Comparison of ENCODE assay signal across 20 cellular contexts in the genomic region with DNA sequence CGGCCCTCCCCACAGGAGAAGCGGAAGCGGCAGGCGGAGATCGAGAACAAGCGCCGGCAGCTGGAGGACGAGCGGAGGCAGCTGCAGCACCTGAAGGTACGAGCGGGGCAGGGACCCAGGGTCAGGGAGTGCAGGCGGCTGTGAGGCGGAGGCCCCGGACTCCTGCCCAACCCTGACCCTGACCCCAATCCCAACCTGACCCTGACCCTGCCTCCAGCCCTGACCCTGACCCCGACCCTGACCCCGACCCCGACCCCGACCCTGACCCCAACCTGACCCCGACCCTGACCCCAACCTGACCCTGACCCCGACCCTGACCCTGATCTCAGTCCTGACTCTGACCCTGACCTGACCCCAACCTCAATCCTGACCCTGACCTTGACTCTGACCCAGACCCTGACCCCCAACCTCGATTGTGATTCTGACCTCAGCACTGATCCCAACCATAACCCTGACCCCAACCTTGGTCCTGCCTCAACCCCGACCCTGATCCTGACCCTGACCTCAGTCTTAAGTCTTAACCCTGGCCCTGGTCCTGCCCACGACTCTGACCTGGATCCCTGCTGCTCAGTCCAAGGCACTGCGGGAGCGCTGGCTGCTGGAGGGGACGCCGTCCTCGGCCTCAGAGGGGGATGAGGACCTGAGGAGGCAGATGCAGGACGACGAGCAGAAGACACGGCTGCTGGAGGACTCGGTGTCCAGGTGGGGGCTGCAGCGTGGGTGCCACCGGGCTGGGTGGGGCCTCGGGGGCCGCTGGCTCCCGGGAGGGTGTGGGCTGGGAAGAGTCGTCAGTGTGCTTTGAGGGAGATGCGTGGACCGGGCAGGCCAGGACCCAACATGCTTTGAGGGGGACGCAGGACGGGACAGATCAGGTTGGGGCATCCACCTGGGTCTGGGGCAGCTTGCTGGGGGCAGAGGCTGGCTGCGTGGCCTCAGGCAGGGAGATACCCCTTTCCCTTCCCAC. TPM values are rescaled to one million over a fixed set of nuclear protein-coding genes. Genes with fewer than 3 reads are reported as not detected.
DNase-seq lines count a peak whose midpoint lies in the region; ATAC-seq, FAIRE-seq and TF ChIP-seq lines count a peak whose summit lies in the region.
"Had no signal": no experiment of that assay in that cellular context is flagged by ENCODE, and none has a peak within 500 bp of the region (broad histone marks: within the 10 kb centered on the region; RNA-seq: fewer than 3 reads in every experiment).

No MANE protein-coding gene starts in this region.

- no TSS peak for BruUV-seq in GM12878 (replicated peaks; lab: Mats Ljungman, UMichigan)

- SMC1A ChIA-PET in GM12878 (lab: Charles Lee; ENCODE audit: uncharacterized antibody, unreplicated experiment): no interaction called here

- TF ChIP-seq CTCF in GM12878 (IDR thresholded peaks at IDR 0.05 in 2 of 3, conservative IDR thresholded peaks at IDR 0.05 in 1 of 3; ENCODE audit: control insufficient read depth in 2 of 3, extremely low read depth in 1 of 3, insufficient read depth in 1 of 3, low read depth in 3 of 3, low read length in 3 of 3) (no peak), heart left ventricle (IDR thresholded peaks at IDR 0.05) (no peak)

- POLR2A ChIA-PET in GM12878 (lab: Charles Lee): no interaction called here

- FAIRE-seq in GM12878 (lab: Jason Lieb, UNC): no peak
- FAIRE-seq: endometrium, GM19239 had no signal

- H3K9me3 ChIP-seq in BLaER1 (no peaks in the 10 kb centered on the region), GM12878 (replicated peaks; ENCODE audit: control insufficient read depth, insufficient read depth, low read length) (no peaks in the 10 kb centered on the region), heart left ventricle (no peaks in the 10 kb centered on the region)

- no peaks in the 10 kb centered on the region for H3K27me3 ChIP-seq in BLaER1
- H3K27me3 ChIP-seq in GM12878 (replicated peaks in 1 of 2; ENCODE audit: control insufficient read depth in 2 of 2, insufficient read depth in 2 of 2, low read length in 1 of 2): no peaks in the 10 kb centered on the region
- peaks cover 0 to 3% (median 0%) of the 10 kb centered on the region in 9 donors for H3K27me3 ChIP-seq in heart left ventricle

- TF ChIP-seq POLR2A in GM12878 (IDR thresholded peaks at IDR 0.05; ENCODE audit: low read depth, low read length) (no peak), heart left ventricle (IDR thresholded peaks at IDR 0.05) (no peak)

- DNase-seq in GM12878 (ENCODE audit: low read depth, low spot score): no peak
- DNase-seq in heart left ventricle: no peak
- no peak for DNase-seq in sciatic nerve (ENCODE audit: low spot score)
- DNase-seq in ureter (ENCODE audit: low spot score): no peak
- DNase-seq in NCI-H82 (lab: John Stamatoyannopoulos, UW): no peak
- no peak for DNase-seq in activated CD8-positive, alpha-beta memory T cell treated with anti-CD3 and anti-CD28 coated beads, Interleukin-2, amount 50 U/mL, for 4 hours
- DNase-seq: activated CD4-positive, alpha-beta T cell treated with anti-CD3 and anti-CD28 coated beads for 36 hours; activated naive CD4-positive, alpha-beta T cell treated with anti-CD3 and anti-CD28 coated beads, Interleukin-2, amount 10 ng/mL, durations not matched to agents 7 days and 5 days; central memory CD4-positive, alpha-beta T cell; head of caudate nucleus; islet precursor cell; NCI-H2081; stimulated activated CD4-positive, alpha-beta T cell treated with anti-CD3 and anti-CD28 coated beads, Interleukin-15, amount 100 ng/mL, for 24 hours had no signal

- ATAC-seq in GM12878 (no peak), heart left ventricle (peak in 2 of 4 donors; percentile 20 to 31), sciatic nerve (peak; percentile 23), HG03354 (IDR thresholded peaks at IDR 0.05; ENCODE audit: poor library complexity, severe bottlenecking, unreplicated experiment) (no peak)
- ATAC-seq: activated CD4-positive, alpha-beta T cell treated with anti-CD3 and anti-CD28 coated beads for 36 hours had no signal

- peak overlapping the region; percentile 84 for H3K27ac ChIP-seq in BLaER1
- no peak overlapping the region for H3K27ac ChIP-seq in GM12878 (ENCODE audit: control insufficient read depth, insufficient read depth)
- peak overlapping the region; percentile 60 to 92 (median 84) for H3K27ac ChIP-seq in heart left ventricle

- RAD21 ChIA-PET in GM12878 (lab: Charles Lee; ENCODE audit: unreplicated experiment): no interaction called here

- H3K4me3 ChIP-seq in BLaER1: peak overlapping the region; percentile 47; the same call in 1 of the 2 replicates
- H3K4me3 ChIP-seq in GM12878: no peak overlapping the region
- H3K4me3 ChIP-seq in heart left ventricle: peak overlapping the region in 1 of 12 donors; percentile 11

- 55% methylated on average over 31 of the region's 43 CpGs for WGBS in GM12878 (ENCODE audit: insufficient coverage, insufficient replicate concordance, low lambda C conversion rate, missing lambda C conversion rate)
- WGBS in heart left ventricle, 4 donors: 68 to 83% (median 73%) methylated on average over 29 to 43 of the region's 43 CpGs

- no peaks in the 10 kb centered on the region for H3K79me2 ChIP-seq in GM12878 (ENCODE audit: control insufficient read depth, insufficient read depth, low read length)

- TF ChIP-seq RAD21 in GM12878 (IDR thresholded peaks at IDR 0.05; ENCODE audit: insufficient read depth, low read depth, low read length): no peak

- in situ Hi-C loops in GM12878 (cut with MboI): no loop called here

- peak overlapping the region; percentile 70 for H3K9ac ChIP-seq in BLaER1
- no peak overlapping the region for H3K9ac ChIP-seq in GM12878 (ENCODE audit: control insufficient read depth, insufficient read depth, low read length)

- no peak overlapping the region for H2AFZ ChIP-seq in GM12878 (ENCODE audit: control insufficient read depth, low read depth, low read length)

- TF ChIP-seq EP300 in GM12878 (IDR thresholded peaks at IDR 0.05; ENCODE audit: borderline replicate concordance in 1 of 2, control insufficient read depth in 1 of 2, low read depth in 2 of 2, low read length in 2 of 2): no peak

- 0 out of 2 replicates have a peak, but pooled peaks cover 26% of the 10 kb centered on the region for H4K20me1 ChIP-seq in BLaER1
- no peaks in the 10 kb centered on the region for H4K20me1 ChIP-seq in GM12878 (ENCODE audit: control insufficient read depth, insufficient read depth)

- H3K4me2 ChIP-seq in BLaER1 (peak overlapping the region; percentile 92), GM12878 (ENCODE audit: control insufficient read depth, insufficient read depth) (no peak overlapping the region)

- intact Hi-C loops in GM12878 (cut with micrococcal nuclease; ENCODE audit: unreplicated experiment): no loop called here
- intact Hi-C loops in heart left ventricle (cut with DNase I): loop anchor here in 1 of 10 donors (2.0 kb wide), 1 partner anchor 16 kb away; no protein-coding TSS in a partner anchor
- intact Hi-C loops in sciatic nerve (cut with DNase I): no loop called here

- H3K4me1 ChIP-seq in BLaER1: peaks cover 98% of the 10 kb centered on the region
- H3K4me1 ChIP-seq in GM12878 (ENCODE audit: control insufficient read depth, insufficient read depth, low read length): no peaks in the 10 kb centered on the region; the same call in 1 of the 2 replicates
- H3K4me1 ChIP-seq in heart left ventricle: peaks cover 0 to 32% (median 20%) of the 10 kb centered on the region in 12 donors

- CTCF ChIA-PET in GM12878 (lab: Yijun Ruan, JAX): interaction anchor here (1.3 kb wide), 1 partner anchor 10 kb away, joined by 3 read pairs; no protein-coding TSS in a partner anchor

- H3K36me3 ChIP-seq in BLaER1 (peaks cover 37% of the 10 kb centered on the region), GM12878 (ENCODE audit: control insufficient read depth in 2 of 2, insufficient read depth in 2 of 2, low read length in 1 of 2) (no peaks in the 10 kb centered on the region), heart left ventricle (peaks cover 0 to 22% (median 3%) of the 10 kb centered on the region in 9 donors)

RNA-seq across cellular contexts. Expression of a gene that starts 18.5 kb away (rescaled TPM):
- total RNA-seq in GM12878 (2013; cell fraction: nucleolus; rRNA removed): 1.4 and 6.2 TPM in 2 replicates
- total RNA-seq in GM12878 (2014; rRNA removed): 0.38 and 0.62 TPM in 2 replicates
- total RNA-seq in GM12878 (2014; rRNA removed; fragmentation: Illumina TruSeq; extraction: Trizol): 0.14 and 0.18 TPM in 2 replicates
- total RNA-seq in GM12878 (2021): 0.37 and 0.95 TPM in 2 replicates
- polyA plus RNA-seq in GM12878 (2011; ENCODE audit: low read depth): 0.72 TPM
- polyA plus RNA-seq in GM12878 (2011; rRNA removed): 0.24 and 0.60 TPM in 2 replicates
- polyA plus RNA-seq in GM12878 (2011; cell fraction: cytosol; rRNA removed): 0.88 and 1.2 TPM in 2 replicates
- 2.0 and 2.4 TPM in 2 replicates for polyA plus RNA-seq in GM12878 (2011; cell fraction: nucleus; rRNA removed)
- 0.53 and 0.58 TPM in 2 replicates for polyA plus RNA-seq in GM12878 (2012)
- 0.13 TPM in 1 of 2 replicates, not detected in the other for polyA plus RNA-seq in GM12878 (2014; fragmentation: Illumina TruSeq; extraction: Trizol)
- not detected for polyA plus RNA-seq in GM12878 (2014; fragmentation: Nextera tagmentation; extraction: Ambion mirVana)
- polyA plus RNA-seq in GM12878 (2014; rRNA removed): 0.16 and 0.28 TPM in 2 replicates
- under 1 TPM; 0.09 to 0.16 TPM for polyA plus RNA-seq in GM12878 (2016; fragmentation: Nextera tagmentation; extraction: Ambion mirVana)
- 0.44 and 0.52 TPM in 2 replicates for polyA minus RNA-seq in GM12878 (2011; rRNA and poly(A)+ RNA removed)
- polyA minus RNA-seq in GM12878 (2011; cell fraction: cytosol; rRNA and poly(A)+ RNA removed): 0.67 and 1.0 TPM in 2 replicates
- polyA minus RNA-seq in GM12878 (2011; cell fraction: nucleus; rRNA and poly(A)+ RNA removed): 0.60 and 0.67 TPM in 2 replicates
- total RNA-seq in heart left ventricle: 10 to 100 TPM; 13.5 to 42.3 (median 23.3) TPM
- 10 to 100 TPM; 15.7 to 23.8 TPM for polyA plus RNA-seq in heart left ventricle
- 130 TPM for total RNA-seq in sciatic nerve
- 26.0 TPM for total RNA-seq in ureter
- total RNA-seq: HT-29; T-helper 2 cell treated with Interferon-gamma antibody and Interleukin-4, amounts not matched to agents 100 ng/mL and 5 ng/mL, for 36 hours had no signal

RNA-seq across cellular contexts. Expression of a gene that starts 23.6 kb away (rescaled TPM):
- not detected in 2 replicates for total RNA-seq in GM12878 (2013; cell fraction: nucleolus; rRNA removed)
- total RNA-seq in GM12878 (2014; rRNA removed) (not detected in 2 replicates), GM12878 (2014; rRNA removed; fragmentation: Illumina TruSeq; extraction: Trizol) (not detected in 2 replicates), GM12878 (2021) (0.05 TPM in 1 of 2 replicates, not detected in the other), heart left ventricle (1 to 10 TPM in 1 of 9 donors, not detected in 8; 1.1 TPM), sciatic nerve (0.45 TPM), ureter (2.4 TPM)
- not detected for polyA plus RNA-seq in GM12878 (2011; ENCODE audit: low read depth)
- polyA plus RNA-seq in GM12878 (2011; rRNA removed) (not detected in 2 replicates), GM12878 (2014; fragmentation: Illumina TruSeq; extraction: Trizol) (not detected in 2 replicates), GM12878 (2014; fragmentation: Nextera tagmentation; extraction: Ambion mirVana) (not detected), GM12878 (2014; rRNA removed) (0.03 TPM in 1 of 2 replicates, not detected in the other), GM12878 (2016; fragmentation: Nextera tagmentation; extraction: Ambion mirVana) (not detected), heart left ventricle (under 1 TPM in 1 of 2 donors, not detected in 1; 0.06 TPM)
- 0.01 and 0.03 TPM in 2 replicates for polyA plus RNA-seq in GM12878 (2011; cell fraction: cytosol; rRNA removed)
- not detected in 2 replicates for polyA plus RNA-seq in GM12878 (2011; cell fraction: nucleus; rRNA removed)
- polyA plus RNA-seq in GM12878 (2012): 0.05 and 0.13 TPM in 2 replicates
- not detected in 2 replicates for polyA minus RNA-seq in GM12878 (2011; rRNA and poly(A)+ RNA removed)
- 0.31 and 0.80 TPM in 2 replicates for polyA minus RNA-seq in GM12878 (2011; cell fraction: cytosol; rRNA and poly(A)+ RNA removed)
- polyA minus RNA-seq in GM12878 (2011; cell fraction: nucleus; rRNA and poly(A)+ RNA removed): 0.19 TPM in 1 of 2 replicates, not detected in the other
- total RNA-seq: subcutaneous adipose tissue; T-helper 2 cell treated with Interferon-gamma antibody and Interleukin-4, amounts not matched to agents 100 ng/mL and 5 ng/mL, for 36 hours had no signal

RNA-seq across cellular contexts. Expression of a gene that starts 32.0 kb away (rescaled TPM):
- not detected in 2 replicates for total RNA-seq in GM12878 (2013; cell fraction: nucleolus; rRNA removed)
- total RNA-seq in GM12878 (2014; rRNA removed) (not detected in 2 replicates), GM12878 (2014; rRNA removed; fragmentation: Illumina TruSeq; extraction: Trizol) (not detected in 2 replicates), GM12878 (2021) (not detected in 2 replicates), heart left ventricle (not detected), sciatic nerve (not detected), ureter (not detected)
- not detected for polyA plus RNA-seq in GM12878 (2011; ENCODE audit: low read depth)
- polyA plus RNA-seq in GM12878 (2011; rRNA removed) (not detected in 2 replicates), GM12878 (2014; fragmentation: Illumina TruSeq; extraction: Trizol) (not detected in 2 replicates), GM12878 (2014; fragmentation: Nextera tagmentation; extraction: Ambion mirVana) (not detected), GM12878 (2014; rRNA removed) (not detected in 2 replicates), GM12878 (2016; fragmentation: Nextera tagmentation; extraction: Ambion mirVana) (not detected), heart left ventricle (not detected)
- polyA plus RNA-seq in GM12878 (2011; cell fraction: cytosol; rRNA removed): 0.04 TPM in 1 of 2 replicates, not detected in the other
- not detected in 2 replicates for polyA plus RNA-seq in GM12878 (2011; cell fraction: nucleus; rRNA removed)
- not detected in 2 replicates for polyA plus RNA-seq in GM12878 (2012)
- not detected in 2 replicates for polyA minus RNA-seq in GM12878 (2011; rRNA and poly(A)+ RNA removed)
- not detected in 2 replicates for polyA minus RNA-seq in GM12878 (2011; cell fraction: cytosol; rRNA and poly(A)+ RNA removed)
- not detected in 2 replicates for polyA minus RNA-seq in GM12878 (2011; cell fraction: nucleus; rRNA and poly(A)+ RNA removed)
- total RNA-seq: activated CD4-positive, alpha-beta T cell treated with anti-CD3 and anti-CD28 coated beads for 36 hours; HT-29; subcutaneous adipose tissue; T-helper 2 cell treated with Interferon-gamma antibody and Interleukin-4, amounts not matched to agents 100 ng/mL and 5 ng/mL, for 36 hours had no signal

RNA-seq across cellular contexts. Expression of a gene that starts 51.1 kb away (rescaled TPM):
- 67.2 and 78.8 TPM in 2 replicates for total RNA-seq in GM12878 (2013; cell fraction: nucleolus; rRNA removed)
- 10.2 and 10.3 TPM in 2 replicates for total RNA-seq in GM12878 (2014; rRNA removed)
- 4.3 and 4.5 TPM in 2 replicates for total RNA-seq in GM12878 (2014; rRNA removed; fragmentation: Illumina TruSeq; extraction: Trizol)
- total RNA-seq in GM12878 (2021): 10.9 and 12.0 TPM in 2 replicates
- polyA plus RNA-seq in GM12878 (2011; ENCODE audit: low read depth): 9.1 TPM
- polyA plus RNA-seq in GM12878 (2011; rRNA removed): 8.4 and 13.5 TPM in 2 replicates
- polyA plus RNA-seq in GM12878 (2011; cell fraction: cytosol; rRNA removed): 22.5 and 39.1 TPM in 2 replicates
- polyA plus RNA-seq in GM12878 (2011; cell fraction: nucleus; rRNA removed): 115 TPM in 2 replicates
- polyA plus RNA-seq in GM12878 (2012): 9.7 and 30.0 TPM in 2 replicates
- 2.4 and 2.7 TPM in 2 replicates for polyA plus RNA-seq in GM12878 (2014; fragmentation: Illumina TruSeq; extraction: Trizol)
- under 1 TPM; 0.42 to 0.79 TPM for polyA plus RNA-seq in GM12878 (2014; fragmentation: Nextera tagmentation; extraction: Ambion mirVana)
- 10.5 and 12.5 TPM in 2 replicates for polyA plus RNA-seq in GM12878 (2014; rRNA removed)
- 1 to 10 TPM; 2.4 TPM for polyA plus RNA-seq in GM12878 (2016; fragmentation: Nextera tagmentation; extraction: Ambion mirVana)
- polyA minus RNA-seq in GM12878 (2011; rRNA and poly(A)+ RNA removed): 7.3 and 13.2 TPM in 2 replicates
- 11.7 and 12.8 TPM in 2 replicates for polyA minus RNA-seq in GM12878 (2011; cell fraction: cytosol; rRNA and poly(A)+ RNA removed)
- polyA minus RNA-seq in GM12878 (2011; cell fraction: nucleus; rRNA and poly(A)+ RNA removed): 5.9 and 12.5 TPM in 2 replicates
- 100 to 1,000 TPM in 4 of 9 donors, 10 to 100 TPM in 5; 41.7 to 347 (median 99.9) TPM for total RNA-seq in heart left ventricle
- polyA plus RNA-seq in heart left ventricle: 100 to 1,000 TPM; 131 to 376 TPM
- 108 TPM for total RNA-seq in sciatic nerve
- 29.8 TPM for total RNA-seq in ureter
